Comparison of ENCODE assay signal across 1 cellular context in the genomic region with DNA sequence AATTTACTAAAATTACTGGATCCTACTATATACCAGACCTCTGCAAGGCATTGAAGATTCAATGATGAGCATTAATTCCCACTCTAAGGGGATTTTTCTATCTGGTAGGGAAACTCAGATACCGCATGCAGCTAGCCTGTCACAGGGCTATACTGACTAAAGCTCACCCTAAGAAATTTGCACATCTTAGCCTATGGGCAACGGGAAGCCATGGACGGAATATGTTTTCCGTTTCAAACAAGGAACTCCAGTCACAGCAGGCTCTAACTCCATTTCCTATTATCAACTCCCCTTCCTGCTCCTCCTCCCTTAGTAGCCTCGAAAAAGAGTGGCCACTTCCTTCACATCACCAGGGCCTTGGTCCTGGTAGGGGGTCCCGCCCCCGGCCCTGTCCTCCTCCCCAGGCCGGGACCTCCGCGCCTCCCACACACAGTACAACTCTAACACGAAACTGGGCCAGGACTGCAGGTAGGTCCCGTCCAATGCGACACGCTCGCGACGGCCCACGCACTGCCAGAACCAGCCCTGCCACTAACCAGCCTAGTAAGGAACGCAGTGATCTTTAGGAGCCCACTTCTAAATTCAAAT.
TF ChIP-seq lines count a peak whose summit lies in the region.

No MANE protein-coding gene starts in this region.

TF ChIP-seq in HepG2, 621 proteins besides CTCF, POLR2A, EP300 and RAD21 (continued from another document and continues in another):
- TF ChIP-seq ZNF609 (CRISPR knock-in tag; IDR thresholded peaks at IDR 0.05; ENCODE audit: borderline replicate concordance) (peak; percentile 52; the same call in 1 of the 2 replicates), SIX1 (CRISPR knock-in tag; IDR thresholded peaks at IDR 0.05; ENCODE audit: borderline replicate concordance) (no peak), GABPB1 (CRISPR knock-in tag; IDR thresholded peaks at IDR 0.05) (no peak), CAMTA2 (CRISPR knock-in tag; IDR thresholded peaks at IDR 0.05; ENCODE audit: borderline replicate concordance) (no peak), MXD3 (CRISPR knock-in tag; IDR thresholded peaks at IDR 0.05) (0 out of 2 replicates have a peak, but pooled peaks have one; percentile 1), ZMYM2 (CRISPR knock-in tag; IDR thresholded peaks at IDR 0.05) (no peak), ZNF329 (CRISPR knock-in tag; IDR thresholded peaks at IDR 0.05; ENCODE audit: low read depth) (peak; percentile 10; the same call in 1 of the 2 replicates), ZFP36L2 (CRISPR knock-in tag; IDR thresholded peaks at IDR 0.05) (no peak), ZNF782 (CRISPR knock-in tag; IDR thresholded peaks at IDR 0.05; ENCODE audit: borderline replicate concordance) (0 out of 2 replicates have a peak, but pooled peaks have one; percentile 30), PPARG (CRISPR knock-in tag; conservative IDR thresholded peaks at IDR 0.05) (no peak), POGZ (CRISPR knock-in tag; IDR thresholded peaks at IDR 0.05) (no peak), HHEX (CRISPR knock-in tag; IDR thresholded peaks at IDR 0.05) (no peak), KLF15 (CRISPR knock-in tag; IDR thresholded peaks at IDR 0.05; ENCODE audit: borderline replicate concordance) (0 out of 2 replicates have a peak, but pooled peaks have one; percentile 11), HNRNPH1 (optimal IDR thresholded peaks at IDR 0.05; ENCODE audit: low read depth, low read length) (no peak), PRPF4 (IDR thresholded peaks at IDR 0.05; ENCODE audit: low read depth, low read length, poor library complexity, severe bottlenecking) (no peak), SMAD3 (CRISPR knock-in tag; IDR thresholded peaks at IDR 0.05) (no peak), ZNF720 (CRISPR knock-in tag; IDR thresholded peaks at IDR 0.05) (0 out of 2 replicates have a peak, but pooled peaks have one; percentile 84), IRF1 (CRISPR knock-in tag; IDR thresholded peaks at IDR 0.05; ENCODE audit: low read depth) (0 out of 2 replicates have a peak, but pooled peaks have one; percentile 43), ZNF670 (CRISPR knock-in tag; IDR thresholded peaks at IDR 0.05; ENCODE audit: borderline replicate concordance) (0 out of 2 replicates have a peak, but pooled peaks have one; percentile 50), ZNF879 (CRISPR knock-in tag; IDR thresholded peaks at IDR 0.05) (no peak), FOXM1 (CRISPR knock-in tag; IDR thresholded peaks at IDR 0.05) (no peak), KDM4B (CRISPR knock-in tag; IDR thresholded peaks at IDR 0.05) (0 out of 2 replicates have a peak, but pooled peaks have one; percentile 7), ZNF274 (CRISPR knock-in tag; IDR thresholded peaks at IDR 0.05) (peak; percentile 72), ZMYM3 (CRISPR knock-in tag; IDR thresholded peaks at IDR 0.05) (peak; percentile 18; the same call in 1 of the 2 replicates), SALL2 (CRISPR knock-in tag; IDR thresholded peaks at IDR 0.05) (no peak), ZNF780A (CRISPR knock-in tag; IDR thresholded peaks at IDR 0.05) (no peak), ZNF724P (CRISPR knock-in tag; IDR thresholded peaks at IDR 0.05; ENCODE audit: borderline replicate concordance) (no peak), SMC3 (IDR thresholded peaks at IDR 0.05; ENCODE audit: low read length) (no peak), ARNTL (CRISPR knock-in tag; IDR thresholded peaks at IDR 0.05) (0 out of 2 replicates have a peak, but pooled peaks have one; percentile 49), KLF12 (CRISPR knock-in tag; IDR thresholded peaks at IDR 0.05; ENCODE audit: borderline replicate concordance) (no peak), HES4 (CRISPR knock-in tag; IDR thresholded peaks at IDR 0.05; ENCODE audit: borderline replicate concordance) (no peak), ZNF260 (CRISPR knock-in tag; IDR thresholded peaks at IDR 0.05; ENCODE audit: borderline replicate concordance, low read depth) (no peak), PHF20 (CRISPR knock-in tag; IDR thresholded peaks at IDR 0.05) (no peak), KDM2A (CRISPR knock-in tag; IDR thresholded peaks at IDR 0.05; ENCODE audit: borderline replicate concordance, low read depth) (no peak), TEAD2 (CRISPR knock-in tag; IDR thresholded peaks at IDR 0.05) (no peak), HOXA5 (CRISPR knock-in tag; IDR thresholded peaks at IDR 0.05) (no peak), E2F5 (CRISPR knock-in tag; conservative IDR thresholded peaks at IDR 0.05) (no peak), ZC3H13 (CRISPR knock-in tag; IDR thresholded peaks at IDR 0.05) (no peak), ZBTB3 (CRISPR knock-in tag; IDR thresholded peaks at IDR 0.05; ENCODE audit: borderline replicate concordance, low read depth) (0 out of 2 replicates have a peak, but pooled peaks have one; percentile 62), MAZ (IDR thresholded peaks at IDR 0.05; ENCODE audit: borderline replicate concordance, low read depth, low read length) (no peak), MAZ (CRISPR knock-in tag; IDR thresholded peaks at IDR 0.05; ENCODE audit: low read depth) (no peak), TFDP2 (CRISPR knock-in tag; IDR thresholded peaks at IDR 0.05) (no peak), MTF1 (CRISPR knock-in tag; IDR thresholded peaks at IDR 0.05) (no peak), THYN1 (CRISPR knock-in tag; IDR thresholded peaks at IDR 0.05; ENCODE audit: borderline replicate concordance, low read depth) (no peak)
- TF ChIP-seq, protein P1, sequence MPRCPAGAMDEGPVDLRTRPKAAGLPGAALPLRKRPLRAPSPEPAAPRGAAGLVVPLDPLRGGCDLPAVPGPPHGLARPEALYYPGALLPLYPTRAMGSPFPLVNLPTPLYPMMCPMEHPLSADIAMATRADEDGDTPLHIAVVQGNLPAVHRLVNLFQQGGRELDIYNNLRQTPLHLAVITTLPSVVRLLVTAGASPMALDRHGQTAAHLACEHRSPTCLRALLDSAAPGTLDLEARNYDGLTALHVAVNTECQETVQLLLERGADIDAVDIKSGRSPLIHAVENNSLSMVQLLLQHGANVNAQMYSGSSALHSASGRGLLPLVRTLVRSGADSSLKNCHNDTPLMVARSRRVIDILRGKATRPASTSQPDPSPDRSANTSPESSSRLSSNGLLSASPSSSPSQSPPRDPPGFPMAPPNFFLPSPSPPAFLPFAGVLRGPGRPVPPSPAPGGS (CRISPR knock-in tag; IDR thresholded peaks at IDR 0.05) = no peak
- TF ChIP-seq, protein P2, sequence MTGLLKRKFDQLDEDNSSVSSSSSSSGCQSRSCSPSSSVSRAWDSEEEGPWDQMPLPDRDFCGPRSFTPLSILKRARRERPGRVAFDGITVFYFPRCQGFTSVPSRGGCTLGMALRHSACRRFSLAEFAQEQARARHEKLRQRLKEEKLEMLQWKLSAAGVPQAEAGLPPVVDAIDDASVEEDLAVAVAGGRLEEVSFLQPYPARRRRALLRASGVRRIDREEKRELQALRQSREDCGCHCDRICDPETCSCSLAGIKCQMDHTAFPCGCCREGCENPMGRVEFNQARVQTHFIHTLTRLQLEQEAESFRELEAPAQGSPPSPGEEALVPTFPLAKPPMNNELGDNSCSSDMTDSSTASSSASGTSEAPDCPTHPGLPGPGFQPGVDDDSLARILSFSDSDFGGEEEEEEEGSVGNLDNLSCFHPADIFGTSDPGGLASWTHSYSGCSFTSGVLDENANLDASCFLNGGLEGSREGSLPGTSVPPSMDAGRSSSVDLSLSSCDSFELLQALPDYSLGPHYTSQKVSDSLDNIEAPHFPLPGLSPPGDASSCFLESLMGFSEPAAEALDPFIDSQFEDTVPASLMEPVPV (CRISPR knock-in tag; IDR thresholded peaks at IDR 0.05) = no peak
- TF ChIP-seq, protein P3, sequence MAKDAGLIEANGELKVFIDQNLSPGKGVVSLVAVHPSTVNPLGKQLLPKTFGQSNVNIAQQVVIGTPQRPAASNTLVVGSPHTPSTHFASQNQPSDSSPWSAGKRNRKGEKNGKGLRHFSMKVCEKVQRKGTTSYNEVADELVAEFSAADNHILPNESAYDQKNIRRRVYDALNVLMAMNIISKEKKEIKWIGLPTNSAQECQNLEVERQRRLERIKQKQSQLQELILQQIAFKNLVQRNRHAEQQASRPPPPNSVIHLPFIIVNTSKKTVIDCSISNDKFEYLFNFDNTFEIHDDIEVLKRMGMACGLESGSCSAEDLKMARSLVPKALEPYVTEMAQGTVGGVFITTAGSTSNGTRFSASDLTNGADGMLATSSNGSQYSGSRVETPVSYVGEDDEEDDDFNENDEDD (CRISPR knock-in tag; IDR thresholded peaks at IDR 0.05; ENCODE audit: borderline replicate concordance) = no peak
- TF ChIP-seq, protein P4, sequence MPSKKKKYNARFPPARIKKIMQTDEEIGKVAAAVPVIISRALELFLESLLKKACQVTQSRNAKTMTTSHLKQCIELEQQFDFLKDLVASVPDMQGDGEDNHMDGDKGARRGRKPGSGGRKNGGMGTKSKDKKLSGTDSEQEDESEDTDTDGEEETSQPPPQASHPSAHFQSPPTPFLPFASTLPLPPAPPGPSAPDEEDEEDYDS (CRISPR knock-in tag; IDR thresholded peaks at IDR 0.05) = no peak
- TF ChIP-seq, protein P5, sequence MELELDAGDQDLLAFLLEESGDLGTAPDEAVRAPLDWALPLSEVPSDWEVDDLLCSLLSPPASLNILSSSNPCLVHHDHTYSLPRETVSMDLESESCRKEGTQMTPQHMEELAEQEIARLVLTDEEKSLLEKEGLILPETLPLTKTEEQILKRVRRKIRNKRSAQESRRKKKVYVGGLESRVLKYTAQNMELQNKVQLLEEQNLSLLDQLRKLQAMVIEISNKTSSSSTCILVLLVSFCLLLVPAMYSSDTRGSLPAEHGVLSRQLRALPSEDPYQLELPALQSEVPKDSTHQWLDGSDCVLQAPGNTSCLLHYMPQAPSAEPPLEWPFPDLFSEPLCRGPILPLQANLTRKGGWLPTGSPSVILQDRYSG (CRISPR knock-in tag; IDR thresholded peaks at IDR 0.05) = no peak
- TF ChIP-seq, protein P6, sequence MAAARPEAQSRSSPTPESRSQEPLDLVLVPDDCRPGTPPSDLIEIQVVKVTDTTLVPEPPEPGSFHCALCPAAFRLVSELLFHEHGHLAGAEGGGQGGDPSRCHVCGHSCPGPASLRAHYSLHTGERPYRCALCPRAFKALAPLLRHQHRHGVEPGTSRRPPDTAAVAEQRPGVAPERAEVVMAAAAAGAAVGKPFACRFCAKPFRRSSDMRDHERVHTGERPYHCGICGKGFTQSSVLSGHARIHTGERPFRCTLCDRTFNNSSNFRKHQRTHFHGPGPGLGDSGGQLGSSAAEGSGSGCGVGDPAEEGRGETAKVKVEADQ (CRISPR knock-in tag; IDR thresholded peaks at IDR 0.05; ENCODE audit: borderline replicate concordance) = no peak
